ENCODE assay signal across 17 cellular contexts in the genomic region with DNA sequence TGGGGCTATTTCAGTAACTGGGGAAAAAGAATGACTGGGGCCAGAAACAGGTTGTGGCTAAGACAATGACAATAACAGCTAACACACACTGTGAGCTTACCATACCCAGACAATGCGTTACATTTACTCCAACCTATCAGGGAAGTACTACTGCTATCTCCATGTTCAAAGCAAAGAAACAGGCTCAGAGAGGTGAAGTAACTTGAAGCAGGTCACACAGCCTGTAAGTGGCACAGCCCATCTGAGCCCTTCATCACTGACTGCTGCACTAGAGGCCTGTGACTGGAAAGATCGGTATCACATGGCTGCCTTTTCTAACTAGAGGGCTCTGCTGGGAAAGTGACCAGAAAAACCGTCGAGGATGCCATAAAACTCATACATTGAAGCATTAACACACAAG. TPM values are rescaled to one million over a fixed set of nuclear protein-coding genes. Genes with fewer than 3 reads are reported as not detected.
DNase-seq lines count a peak whose midpoint lies in the region; ATAC-seq, FAIRE-seq and TF ChIP-seq lines count a peak whose summit lies in the region.
"Had no signal": no experiment of that assay in that cellular context is flagged by ENCODE, and none has a peak within 500 bp of the region (broad histone marks: within the 10 kb centered on the region; RNA-seq: fewer than 3 reads in every experiment).

No MANE protein-coding gene starts in this region.

- in situ Hi-C loops in K562 (cut with MboI) = loop anchor here (5.0 kb wide), 1 partner anchor 44 kb away; no protein-coding TSS in a partner anchor

- H3K9me3 Mint-ChIP-seq in activated CD4-positive, alpha-beta T cell treated with anti-CD3 and anti-CD28 coated beads for 36 hours (ENCODE audit: low read depth) = no peaks in the 10 kb centered on the region
- H3K9me3 Mint-ChIP-seq in stimulated activated naive CD8-positive, alpha-beta T cell treated with anti-CD3 and anti-CD28 coated beads, Interleukin-15, Interleukin-2, amounts not matched to agents 100 ng/mL and 50 ng/mL, for 24 hours = no peaks in the 10 kb centered on the region
- H3K9me3 Mint-ChIP-seq: CD4-positive, alpha-beta memory T cell had no signal

- H3K9me3 ChIP-seq in K562 (replicated peaks; ENCODE audit: control insufficient read depth, insufficient read depth, low read depth, low read length) = no peaks in the 10 kb centered on the region
- H3K9me3 ChIP-seq: BLaER1, Caco-2 had no signal

- no peak overlapping the region for H3K4me3 Mint-ChIP-seq in activated CD4-positive, alpha-beta T cell treated with anti-CD3 and anti-CD28 coated beads for 36 hours
- H3K4me3 Mint-ChIP-seq in stimulated activated naive CD8-positive, alpha-beta T cell treated with anti-CD3 and anti-CD28 coated beads, Interleukin-15, Interleukin-2, amounts not matched to agents 100 ng/mL and 50 ng/mL, for 24 hours = no peak overlapping the region

- no peak for DNase-seq in activated CD4-positive, alpha-beta T cell treated with anti-CD3 and anti-CD28 coated beads for 36 hours
- no peak for DNase-seq in activated CD4-positive, alpha-beta T cell treated with anti-CD3 and anti-CD28 coated beads for 48 hours
- DNase-seq in stimulated activated naive CD8-positive, alpha-beta T cell treated with anti-CD3 and anti-CD28 coated beads, Interleukin-15, Interleukin-2, amounts not matched to agents 100 U/mL and 50 U/mL, for 24 hours = no peak
- DNase-seq in K562 (ENCODE audit: extremely low read depth in 1 of 4, low spot score in 3 of 4) = no peak
- no peak for DNase-seq in COLO829 (ENCODE audit: low spot score)
- no peak for DNase-seq in coronary artery (ENCODE audit: low spot score)
- DNase-seq: Caco-2; CD4-positive, alpha-beta memory T cell; DND-41; GDM1; HCEC 1CT had no signal

- H3K27ac ChIP-seq in K562 (ENCODE audit: extremely low read depth, low read depth, low read length) = no peak overlapping the region; the same call in 2 of the 3 replicates
- H3K27ac ChIP-seq in coronary artery = no peak overlapping the region
- H3K27ac ChIP-seq: 22Rv1, BLaER1 had no signal

- peaks cover 98% of the 10 kb centered on the region for H3K36me3 ChIP-seq in K562 (ENCODE audit: control insufficient read depth, insufficient read depth, low read length)

- H3K36me3 Mint-ChIP-seq in activated CD4-positive, alpha-beta T cell treated with anti-CD3 and anti-CD28 coated beads for 36 hours (ENCODE audit: low read depth) = peaks cover 61% of the 10 kb centered on the region
- H3K36me3 Mint-ChIP-seq in stimulated activated naive CD8-positive, alpha-beta T cell treated with anti-CD3 and anti-CD28 coated beads, Interleukin-15, Interleukin-2, amounts not matched to agents 100 ng/mL and 50 ng/mL, for 24 hours (ENCODE audit: low read depth) = peaks cover 77% of the 10 kb centered on the region

- 89% methylated on average over 3 of the region's 4 CpGs for WGBS in K562 (ENCODE audit: insufficient coverage, low coverage, missing lambda C conversion rate)

- H3K27ac Mint-ChIP-seq in activated CD4-positive, alpha-beta T cell treated with anti-CD3 and anti-CD28 coated beads for 36 hours = peak overlapping the region; percentile 23
- H3K27ac Mint-ChIP-seq in stimulated activated naive CD8-positive, alpha-beta T cell treated with anti-CD3 and anti-CD28 coated beads, Interleukin-15, Interleukin-2, amounts not matched to agents 100 ng/mL and 50 ng/mL, for 24 hours = peak overlapping the region; percentile 47

- TF ChIP-seq POLR2A in K562 (conservative IDR thresholded peaks at IDR 0.05) = no peak

- H2AFZ ChIP-seq in K562 (ENCODE audit: low read depth, low read length) = no peak overlapping the region

- peaks cover 23% of the 10 kb centered on the region; the same call in 1 of the 2 replicates for H4K20me1 ChIP-seq in K562 (replicated peaks; ENCODE audit: control insufficient read depth, insufficient read depth, low read length)

- H3K27me3 ChIP-seq in K562 (ENCODE audit: control insufficient read depth in 2 of 2, insufficient read depth in 2 of 2, low read length in 2 of 2) = no peaks in the 10 kb centered on the region
- H3K27me3 ChIP-seq: BLaER1 had no signal

- FAIRE-seq in K562 (lab: Jason Lieb, UNC) = no peak
- FAIRE-seq: H1, HTR-8/SVneo had no signal

- TF ChIP-seq EP300 in K562 (IDR thresholded peaks at IDR 0.05; ENCODE audit: low read length) = no peak

- H3K4me1 Mint-ChIP-seq in activated CD4-positive, alpha-beta T cell treated with anti-CD3 and anti-CD28 coated beads for 36 hours = peaks cover 12% of the 10 kb centered on the region
- H3K4me1 Mint-ChIP-seq in stimulated activated naive CD8-positive, alpha-beta T cell treated with anti-CD3 and anti-CD28 coated beads, Interleukin-15, Interleukin-2, amounts not matched to agents 100 ng/mL and 50 ng/mL, for 24 hours (ENCODE audit: low read depth) = peaks cover 20% of the 10 kb centered on the region

- CTCF ChIA-PET in activated CD4-positive, alpha-beta T cell treated with anti-CD3 and anti-CD28 coated beads for 36 hours (lab: Charles Lee) = interaction anchor here (0.7 kb wide), 1 partner anchor 72 kb away, joined by 3 read pairs; no protein-coding TSS in a partner anchor
- CTCF ChIA-PET in K562 (lab: Yijun Ruan, JAX; ENCODE audit: low intra/inter-chr PET ratio) = no interaction called here

- H3K4me3 ChIP-seq in K562 = no peak overlapping the region
- no peak overlapping the region for H3K4me3 ChIP-seq in coronary artery
- H3K4me3 ChIP-seq: BLaER1 had no signal

- peaks cover 64% of the 10 kb centered on the region for H3K79me2 ChIP-seq in K562 (ENCODE audit: control insufficient read depth, insufficient read depth, low read length)

- H3K9ac ChIP-seq in K562 (ENCODE audit: insufficient read depth in 1 of 2, low read depth in 2 of 2, low read length in 2 of 2) = 0 out of 4 replicates have a peak overlapping the region, but pooled peaks of 1 of the 2 experiments have one; percentile 7
- H3K9ac ChIP-seq: BLaER1 had no signal

- TF ChIP-seq CTCF in K562 (IDR thresholded peaks at IDR 0.05 in 2 of 3, conservative IDR thresholded peaks at IDR 0.05 in 1 of 3; ENCODE audit: insufficient read depth in 2 of 3, low read depth in 1 of 3, low read length in 3 of 3) (no peak), coronary artery (IDR thresholded peaks at IDR 0.05) (no peak)

- no peak overlapping the region for H3K4me2 ChIP-seq in K562 (ENCODE audit: insufficient read depth, low read length)
- H3K4me2 ChIP-seq: BLaER1 had no signal

- peaks cover 0 to under 1% of the 10 kb centered on the region in 2 experiments; a peak in 2 of 5 replicates for H3K4me1 ChIP-seq in K562 (replicated peaks in 1 of 2; ENCODE audit: control insufficient read depth in 2 of 2, insufficient read depth in 2 of 2, low read length in 2 of 2)
- H3K4me1 ChIP-seq: BLaER1 had no signal

- BruUV-seq in K562 (replicated peaks; lab: Mats Ljungman, UMichigan) = TSS peak; percentile 1

- intact Hi-C loops in activated CD4-positive, alpha-beta T cell treated with anti-CD3 and anti-CD28 coated beads for 36 hours (cut with DNase I, micrococcal nuclease) = loop anchor here in 1 of 2 experiments (5.0 kb wide), 1 partner anchor 44 kb away; no protein-coding TSS in a partner anchor
- intact Hi-C loops in K562 (cut with micrococcal nuclease) = no loop called here

- H3K27me3 Mint-ChIP-seq in activated CD4-positive, alpha-beta T cell treated with anti-CD3 and anti-CD28 coated beads for 36 hours = no peaks in the 10 kb centered on the region
- H3K27me3 Mint-ChIP-seq in stimulated activated naive CD8-positive, alpha-beta T cell treated with anti-CD3 and anti-CD28 coated beads, Interleukin-15, Interleukin-2, amounts not matched to agents 100 ng/mL and 50 ng/mL, for 24 hours = no peaks in the 10 kb centered on the region
- H3K27me3 Mint-ChIP-seq: CD4-positive, alpha-beta memory T cell had no signal

- POLR2A ChIA-PET in activated CD4-positive, alpha-beta T cell treated with anti-CD3 and anti-CD28 coated beads for 36 hours (lab: Charles Lee) = interaction anchor here (0.6 kb wide), 2 partner anchors 27 to 105 kb away, joined by 5 to 13 read pairs; a partner anchor contains a TSS
- POLR2A ChIA-PET in K562 (lab: Yijun Ruan, JAX) = interaction anchor here (1.5 to 8.0 kb wide), 2 partner anchors 10 to 15 kb away, joined by 8 to 106 read pairs; a partner anchor contains a TSS

- H3K9me1 ChIP-seq in K562 (ENCODE audit: control insufficient read depth, insufficient read depth, low read length) = no peaks in the 10 kb centered on the region

- no peak for TF ChIP-seq RAD21 in K562 (CRISPR knock-in tag; conservative IDR thresholded peaks at IDR 0.05 in 1 of 2, IDR thresholded peaks at IDR 0.05 in 1 of 2)

- no peak for ATAC-seq in activated CD4-positive, alpha-beta T cell treated with anti-CD3 and anti-CD28 coated beads for 36 hours
- no peak for ATAC-seq in stimulated activated naive CD8-positive, alpha-beta T cell treated with anti-CD3 and anti-CD28 coated beads, Interleukin-15, Interleukin-2, amounts not matched to agents 100 U/mL and 50 U/mL, for 24 hours
- ATAC-seq in K562 (no peak), GM18873 (IDR thresholded peaks at IDR 0.05; ENCODE audit: low FRiP score, unreplicated experiment) (no peak)

RNA-seq across cellular contexts. Expression of a gene that starts 7.9 kb away (rescaled TPM):
- 100 to 1,000 TPM; 125 to 139 TPM for total RNA-seq in activated CD4-positive, alpha-beta T cell treated with anti-CD3 and anti-CD28 coated beads for 36 hours
- total RNA-seq in K562 (2011; cell fraction: chromatin; rRNA removed; ENCODE audit: low replicate concordance) = 689 and 1,391 TPM in 2 replicates
- total RNA-seq in K562 (2011; cell fraction: nucleolus; rRNA removed) = 533 and 578 TPM in 2 replicates
- total RNA-seq in K562 (2011; cell fraction: nucleoplasm; rRNA removed) = 336 and 477 TPM in 2 replicates
- total RNA-seq in K562 (2014; rRNA removed) = 96.4 and 124 TPM in 2 replicates
- total RNA-seq in K562 (2014; rRNA removed; fragmentation: Illumina TruSeq; extraction: Trizol) = 48.2 and 49.7 TPM in 2 replicates
- 51.5 and 54.4 TPM in 2 replicates for total RNA-seq in K562 (2015; rRNA removed; fragmentation: Illumina TruSeq; extraction: Trizol)
- total RNA-seq in K562 (2021) = 172 and 190 TPM in 2 replicates
- polyA plus RNA-seq in K562 (2011; rRNA removed) = 51.7 and 78.4 TPM in 2 replicates
- polyA plus RNA-seq in K562 (2011; cell fraction: cytosol; rRNA removed) = 52.9 and 58.6 TPM in 2 replicates
- polyA plus RNA-seq in K562 (2011; cell fraction: nucleus; rRNA removed) = 319 and 415 TPM in 2 replicates
- 82.4 and 85.4 TPM in 2 replicates for polyA plus RNA-seq in K562 (2012)
- polyA plus RNA-seq in K562 (2014; fragmentation: Illumina TruSeq; extraction: Trizol) = 81.4 and 108 TPM in 2 replicates
- polyA plus RNA-seq in K562 (2014; fragmentation: Nextera tagmentation; extraction: Ambion mirVana) = 10 to 100 TPM; 11.9 to 18.2 TPM
- 78.4 and 94.0 TPM in 2 replicates for polyA plus RNA-seq in K562 (2014; rRNA removed)
- 168 and 179 TPM in 2 replicates for polyA minus RNA-seq in K562 (2011; rRNA and poly(A)+ RNA removed)
- 131 and 132 TPM in 2 replicates for polyA minus RNA-seq in K562 (2011; cell fraction: cytosol; rRNA and poly(A)+ RNA removed)
- polyA minus RNA-seq in K562 (2011; cell fraction: nucleus; rRNA and poly(A)+ RNA removed) = 176 and 241 TPM in 2 replicates

RNA-seq across cellular contexts. Expression of a gene that starts 14.3 kb away (rescaled TPM):
- total RNA-seq in activated CD4-positive, alpha-beta T cell treated with anti-CD3 and anti-CD28 coated beads for 36 hours = 1,000 to 10,000 TPM; 3,424 to 4,221 TPM
- 1,112 and 2,318 TPM in 2 replicates for total RNA-seq in K562 (2011; cell fraction: chromatin; rRNA removed; ENCODE audit: low replicate concordance)
- 2,659 and 3,037 TPM in 2 replicates for total RNA-seq in K562 (2011; cell fraction: nucleolus; rRNA removed)
- total RNA-seq in K562 (2011; cell fraction: nucleoplasm; rRNA removed) = 2,953 and 5,147 TPM in 2 replicates
- total RNA-seq in K562 (2014; rRNA removed) (4,900 and 6,436 TPM in 2 replicates), K562 (2014; rRNA removed; fragmentation: Illumina TruSeq; extraction: Trizol) (3,191 and 3,833 TPM in 2 replicates), K562 (2015; rRNA removed; fragmentation: Illumina TruSeq; extraction: Trizol) (3,802 and 3,820 TPM in 2 replicates), K562 (2021) (3,845 and 4,075 TPM in 2 replicates)
- polyA plus RNA-seq in K562 (2011; rRNA removed) (7,931 and 10,886 TPM in 2 replicates), K562 (2014; fragmentation: Illumina TruSeq; extraction: Trizol) (5,372 and 5,510 TPM in 2 replicates), K562 (2014; fragmentation: Nextera tagmentation; extraction: Ambion mirVana) (1,000 to 10,000 TPM; 6,875 to 7,674 TPM), K562 (2014; rRNA removed) (6,483 and 6,682 TPM in 2 replicates)
- polyA plus RNA-seq in K562 (2011; cell fraction: cytosol; rRNA removed) = 11,423 and 15,718 TPM in 2 replicates
- polyA plus RNA-seq in K562 (2011; cell fraction: nucleus; rRNA removed) = 3,653 and 4,979 TPM in 2 replicates
- 4,990 and 8,357 TPM in 2 replicates for polyA plus RNA-seq in K562 (2012)
- 5,001 and 5,431 TPM in 2 replicates for polyA minus RNA-seq in K562 (2011; rRNA and poly(A)+ RNA removed)
- polyA minus RNA-seq in K562 (2011; cell fraction: cytosol; rRNA and poly(A)+ RNA removed) = 2,569 and 3,110 TPM in 2 replicates
- polyA minus RNA-seq in K562 (2011; cell fraction: nucleus; rRNA and poly(A)+ RNA removed) = 738 and 1,257 TPM in 2 replicates
